Comparison of ENCODE assay signal across 12 cellular contexts in the genomic region with DNA sequence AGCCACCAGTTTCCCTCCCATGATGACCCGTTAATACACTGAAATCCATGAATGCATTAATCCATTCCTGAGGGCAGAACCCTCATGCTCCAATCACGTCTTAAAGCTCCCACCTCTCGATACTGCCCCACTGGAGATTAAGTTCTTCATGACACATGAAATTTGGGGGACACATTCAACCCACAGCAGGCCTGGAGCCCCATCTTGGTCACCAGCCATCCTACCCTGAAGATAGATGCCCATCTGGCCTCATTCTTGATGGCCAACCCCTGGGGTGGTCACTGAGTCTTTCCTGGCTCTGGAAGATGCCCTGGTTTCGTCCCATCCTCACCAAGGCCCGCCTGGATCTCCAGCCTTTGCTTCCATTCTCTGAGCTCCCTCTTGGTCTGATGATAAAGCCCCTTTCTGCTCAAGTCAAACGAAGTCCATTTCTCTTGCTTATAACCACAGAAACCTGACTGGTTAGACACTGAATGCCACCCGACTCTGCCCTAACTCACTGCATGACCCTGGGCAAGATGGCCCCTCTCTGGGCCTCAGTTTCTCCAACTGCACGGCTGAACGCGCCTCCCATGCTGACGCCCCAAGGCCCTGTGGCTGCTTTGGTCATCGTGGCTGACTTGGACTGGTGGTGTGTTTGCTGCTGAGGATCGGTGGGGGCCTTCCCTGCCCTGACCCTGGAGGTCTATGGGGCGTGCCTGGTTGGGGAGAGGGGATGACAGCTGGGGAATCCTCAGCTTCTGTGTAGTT.
DNase-seq lines count a peak whose midpoint lies in the region; ATAC-seq and TF ChIP-seq lines count a peak whose summit lies in the region.
"Had no signal": no experiment of that assay in that cellular context is flagged by ENCODE, and none has a peak within 500 bp of the region (broad histone marks: within the 10 kb centered on the region; RNA-seq: fewer than 3 reads in every experiment).

No MANE protein-coding gene starts in this region.

- 0 out of 2 replicates have a peak, but pooled peaks cover 15% of the 10 kb centered on the region for H3K9me1 ChIP-seq in IMR-90 (ENCODE audit: insufficient read depth, low read length)

- peak overlapping the region in 1 of 2 experiments; percentile 22; a peak in 2 of 4 replicates for H4K8ac ChIP-seq in IMR-90 (ENCODE audit: low read depth in 2 of 2, low read length in 2 of 2)

- H3K4me3 ChIP-seq in IMR-90 (ENCODE audit: insufficient read depth, low read depth, low read length) (no peak overlapping the region), breast epithelium (no peak overlapping the region), lower lobe of right lung (no peak overlapping the region), stomach smooth muscle (ENCODE audit: low read length in 2 of 2) (no peak overlapping the region)
- H3K4me3 ChIP-seq: GM12878 had no signal

- TF ChIP-seq POLR2A in IMR-90 (IDR thresholded peaks at IDR 0.05; ENCODE audit: low read depth, low read length) (no peak), breast epithelium (IDR thresholded peaks at IDR 0.05) (no peak)

- TF ChIP-seq RAD21 in IMR-90 (IDR thresholded peaks at IDR 0.05; ENCODE audit: low read length), result no peak

- H2BK20ac ChIP-seq in IMR-90 (ENCODE audit: low read depth, low read length), result peak overlapping the region; percentile 2; the same call in 1 of the 2 replicates

- peak overlapping the region; percentile 18 for H2AK9ac ChIP-seq in IMR-90 (replicated peaks; ENCODE audit: low read depth, low read length, poor library complexity)

- peak overlapping the region; percentile 47; the same call in 1 of the 2 replicates for H2BK120ac ChIP-seq in IMR-90 (ENCODE audit: low read depth, low read length)

- H3K27ac ChIP-seq in IMR-90 (ENCODE audit: insufficient read depth, low read length) (peak overlapping the region; percentile 43; the same call in 1 of the 2 replicates), breast epithelium (peak overlapping the region; percentile 85 to 87), lower lobe of right lung (peak overlapping the region; percentile 70), stomach smooth muscle (ENCODE audit: low read length) (peak overlapping the region; percentile 11)

- H3K9ac ChIP-seq in IMR-90 (ENCODE audit: low read depth, low read length) (no peak overlapping the region), stomach smooth muscle (ENCODE audit: low read length in 2 of 2) (no peak overlapping the region)

- peak overlapping the region; percentile 5 for H2AFZ ChIP-seq in IMR-90 (replicated peaks; ENCODE audit: low read length, poor library complexity)

- H3K9me3 ChIP-seq in IMR-90 (ENCODE audit: control insufficient read depth, insufficient read depth, low read length) (no peaks in the 10 kb centered on the region), breast epithelium (no peaks in the 10 kb centered on the region), lower lobe of right lung (no peaks in the 10 kb centered on the region), stomach smooth muscle (ENCODE audit: control insufficient read depth in 2 of 2, low read length in 2 of 2) (no peaks in the 10 kb centered on the region)

- H3K56ac ChIP-seq in IMR-90 (ENCODE audit: extremely low read depth, insufficient read depth, low read length), result no peak overlapping the region

- DNase-seq in IMR-90 (no peak), breast epithelium (ENCODE audit: low spot score in 2 of 2) (peak in 1 of 2 donors; percentile 36), lower lobe of right lung (no peak), activated gamma-delta T cell (lab: John Stamatoyannopoulos, UW) (no peak)
- DNase-seq in central memory CD4-positive, alpha-beta T cell, result no peak
- DNase-seq: activated CD4-positive, alpha-beta T cell treated with anti-CD3 and anti-CD28 coated beads for 48 hours; RPMI8226; stimulated activated CD4-positive, alpha-beta T cell treated with anti-CD3 and anti-CD28 coated beads, Interleukin-12 subunit alpha, Interleukin-12 subunit beta, amount 100 ng/mL, for 4 hours had no signal

- no peaks in the 10 kb centered on the region for H3K36me3 ChIP-seq in IMR-90 (ENCODE audit: control insufficient read depth, insufficient read depth, low read length)
- H3K36me3 ChIP-seq in breast epithelium, result no peaks in the 10 kb centered on the region
- no peaks in the 10 kb centered on the region for H3K36me3 ChIP-seq in lower lobe of right lung
- no peaks in the 10 kb centered on the region for H3K36me3 ChIP-seq in stomach smooth muscle (ENCODE audit: control insufficient read depth in 2 of 2, insufficient read depth in 2 of 2, low read length in 2 of 2)

- dilution Hi-C loops in IMR-90 (cut with HindIII; ENCODE audit: low sequenced_read_pairs, unreplicated experiment), result no loop called here

- TF ChIP-seq CTCF in IMR-90 (conservative IDR thresholded peaks at IDR 0.05; ENCODE audit: low read depth, low read length), result no peak
- no peak for TF ChIP-seq CTCF in breast epithelium (IDR thresholded peaks at IDR 0.05)
- TF ChIP-seq CTCF in lower lobe of right lung (IDR thresholded peaks at IDR 0.05), result no peak

- peak overlapping the region; percentile 29; the same call in 2 of the 3 replicates for H2BK15ac ChIP-seq in IMR-90 (ENCODE audit: low read depth, low read length)

- H2AK5ac ChIP-seq in IMR-90 (ENCODE audit: low read depth, low read length), result peak overlapping the region; percentile 78; the same call in 1 of the 2 replicates

- H3K14ac ChIP-seq in IMR-90 (replicated peaks; ENCODE audit: low read depth, low read length), result peak overlapping the region; percentile 57; the same call in 1 of the 2 replicates

- BruUV-seq in IMR-90 (replicated peaks; lab: Mats Ljungman, UMichigan), result no TSS peak

- 95% methylated on average over 7 of the region's 14 CpGs; no CpG with 5 or more reads in 1 of the 2 experiments for WGBS in IMR-90 (ENCODE audit: extremely low coverage in 2 of 2, insufficient read length in 1 of 2), 2 experiments

- no peak overlapping the region for H3K4me2 ChIP-seq in IMR-90 (ENCODE audit: low read depth, low read length)

- in situ Hi-C loops in IMR-90 (cut with MboI; ENCODE audit: low sequenced_read_pairs), result no loop called here

- no peak for ATAC-seq in IMR-90 (ENCODE audit: low read depth)
- ATAC-seq in lower lobe of right lung, result no peak
- no peak for ATAC-seq in HG03442 (IDR thresholded peaks at IDR 0.05; ENCODE audit: unreplicated experiment)
- ATAC-seq: GM12878, left colon had no signal

- H3K27me3 ChIP-seq in IMR-90 (ENCODE audit: control insufficient read depth, insufficient read depth, low read length) (no peaks in the 10 kb centered on the region), breast epithelium (no peaks in the 10 kb centered on the region), lower lobe of right lung (ENCODE audit: low read depth) (no peaks in the 10 kb centered on the region), stomach smooth muscle (ENCODE audit: control insufficient read depth in 1 of 2, insufficient read depth in 2 of 2, low read length in 2 of 2) (no peaks in the 10 kb centered on the region)

- CTCF ChIA-PET in IMR-90 (lab: Yijun Ruan, JAX), result no interaction called here

- peak overlapping the region; percentile 61; the same call in 1 of the 2 replicates for H4K5ac ChIP-seq in IMR-90 (ENCODE audit: low read depth, low read length)

- H3K18ac ChIP-seq in IMR-90 (ENCODE audit: low read depth, low read length), result peak overlapping the region; percentile 63

- intact Hi-C loops in IMR-90 (cut with micrococcal nuclease) (loop anchor here (5.0 kb wide), 1 partner anchor 139 kb away; the partner anchor contains the start of gene IER5L), breast epithelium (cut with DNase I; ENCODE audit: low total_unique reads) (loop anchor here (10.0 kb wide), 1 partner anchor 142 kb away; the partner anchor contains the start of gene IER5L), lower lobe of right lung (cut with DNase I) (no loop called here)

- H3K4me1 ChIP-seq in IMR-90 (ENCODE audit: control insufficient read depth, insufficient read depth, low read length), result peaks cover 29% of the 10 kb centered on the region
- H3K4me1 ChIP-seq in breast epithelium, result peaks cover 5 to 19% of the 10 kb centered on the region in 2 donors
- H3K4me1 ChIP-seq in lower lobe of right lung, result peaks cover 52% of the 10 kb centered on the region
- H3K4me1 ChIP-seq in stomach smooth muscle (ENCODE audit: control insufficient read depth, insufficient read depth, low read length), result peaks cover 60% of the 10 kb centered on the region

- H3K4ac ChIP-seq in IMR-90 (ENCODE audit: low read depth, low read length), result peak overlapping the region; percentile 33; the same call in 1 of the 2 replicates

- POLR2A ChIA-PET in IMR-90 (lab: Charles Lee; ENCODE audit: unreplicated experiment), result no interaction called here

- H4K20me1 ChIP-seq in IMR-90 (ENCODE audit: insufficient read depth, low read length), result no peaks in the 10 kb centered on the region

- no peak overlapping the region for H3K23ac ChIP-seq in IMR-90 (ENCODE audit: low read depth, low read length)

- no peak overlapping the region for H2BK5ac ChIP-seq in IMR-90 (ENCODE audit: low read depth, low read length, poor library complexity, severe bottlenecking)

- no peaks in the 10 kb centered on the region for H3K79me1 ChIP-seq in IMR-90 (ENCODE audit: low read depth in 1 of 2, low read length in 2 of 2)

- H4K91ac ChIP-seq in IMR-90 (ENCODE audit: insufficient read depth, low read depth, low read length), result peak overlapping the region; percentile 39

TF ChIP-seq in IMR-90, 13 proteins besides CTCF, POLR2A, EP300 and RAD21:
- no peak for TF ChIP-seq CEBPB (IDR thresholded peaks at IDR 0.05; ENCODE audit: low read depth, low read length)
- no peak for TF ChIP-seq CHD1 (IDR thresholded peaks at IDR 0.05; ENCODE audit: low read depth, low read length)
- no peak for TF ChIP-seq FOS (IDR thresholded peaks at IDR 0.05; ENCODE audit: low read depth, low read length)
- no peak for TF ChIP-seq MAZ (IDR thresholded peaks at IDR 0.05; ENCODE audit: borderline replicate concordance, low read depth, low read length)

Comparison
In these comparisons a context has a peak if more than half of its experiments do, and no peak if none do; other contexts are left out.
1. H3K27ac ChIP-seq: peak in every context shown above with its lines; median percentile 86 in breast epithelium; 70 in lower lobe of right lung; 43 in IMR-90; 11 in stomach smooth muscle.